In genomic region chr4:183747931-183748664, GRCh38 we compare ENCODE assay signal across 13 cellular contexts.
A peak's percentile ranks its signal among the peaks of the same experiment; 100 is the strongest.
DNase-seq lines count a peak whose midpoint lies in the region; ATAC-seq and TF ChIP-seq lines count a peak whose summit lies in the region.
"Had no signal": no experiment of that assay in that cellular context is flagged by ENCODE, and none has a peak within 500 bp of the region (broad histone marks: within the 10 kb centered on the region; RNA-seq: fewer than 3 reads in every experiment).

No MANE protein-coding gene starts in this region.

- no peak overlapping the region for H3K4me3 Mint-ChIP-seq in GM23338
- H3K4me3 Mint-ChIP-seq: activated T-cell treated with anti-CD3 and anti-CD28 coated beads, Interleukin-2, amount 50 U/mL, for 4 hours; CD4-positive, CD25-positive, alpha-beta regulatory T cell; effector memory CD8-positive, alpha-beta T cell had no signal

- peaks cover 33% of the 10 kb centered on the region for H3K9me3 Mint-ChIP-seq in GM23338
- H3K9me3 Mint-ChIP-seq: activated T-cell treated with anti-CD3 and anti-CD28 coated beads, Interleukin-2, amount 50 U/mL, for 4 hours; effector memory CD8-positive, alpha-beta T cell had no signal

- H3K27ac ChIP-seq in prostate gland: peak overlapping the region in 1 of 2 donors; percentile 26
- H3K27ac ChIP-seq in GM23338 (ENCODE audit: low read depth): no peak overlapping the region

- H3K4me1 Mint-ChIP-seq in GM23338: peaks cover 4% of the 10 kb centered on the region; the same call in 1 of the 3 replicates
- H3K4me1 Mint-ChIP-seq: CD4-positive, CD25-positive, alpha-beta regulatory T cell; IgD-negative memory B cell had no signal

- ATAC-seq in HG02884 (IDR thresholded peaks at IDR 0.05; ENCODE audit: unreplicated experiment): no peak
- ATAC-seq in GM23338: no peak
- no peak for ATAC-seq in GM19324 (IDR thresholded peaks at IDR 0.05; ENCODE audit: low FRiP score, unreplicated experiment)
- ATAC-seq: activated T-cell treated with anti-CD3 and anti-CD28 coated beads, Interleukin-2, amount 50 U/mL, for 4 hours; effector memory CD8-positive, alpha-beta T cell had no signal

- TF ChIP-seq CTCF in epithelial cell of proximal tubule (conservative IDR thresholded peaks at IDR 0.05; ENCODE audit: low read depth, low read length) (no peak), prostate gland (IDR thresholded peaks at IDR 0.05) (no peak), GM23338 (conservative IDR thresholded peaks at IDR 0.05; ENCODE audit: low read depth in 2 of 2) (no peak)

- no peak overlapping the region for H2AFZ ChIP-seq in GM23338

- peaks cover 2% of the 10 kb centered on the region for H3K27me3 Mint-ChIP-seq in GM23338 (ENCODE audit: insufficient read depth, low read depth, poor library complexity)

- H4K20me1 ChIP-seq in GM23338 (replicated peaks; ENCODE audit: insufficient read depth): no peaks in the 10 kb centered on the region

- DNase-seq in EH (ENCODE audit: low read depth) (peak; percentile 27), NCI-H1694 treated with DMSO at 0.1 percent for 48 hours (lab: John Stamatoyannopoulos, UW) (peak; percentile 48), epithelial cell of proximal tubule (ENCODE audit: low read depth) (peak; percentile 54), prostate gland (ENCODE audit: low spot score) (peak; percentile 53), GM23338 (ENCODE audit: low spot score) (no peak), AML-193 (lab: John Stamatoyannopoulos, UW) (no peak)
- DNase-seq: activated T-cell treated with anti-CD3 and anti-CD28 coated beads, Interleukin-2, amount 50 U/mL, for 4 hours; CD4-positive, CD25-positive, alpha-beta regulatory T cell; effector memory CD8-positive, alpha-beta T cell; NCI-H146 had no signal

- WGBS in prostate gland: 48% methylated on average over 6 of the region's 6 CpGs

- H3K79me2 ChIP-seq in GM23338 (replicated peaks; ENCODE audit: insufficient read depth): no peaks in the 10 kb centered on the region

- H3K4me3 ChIP-seq in epithelial cell of proximal tubule (ENCODE audit: low read depth, low read length) (no peak overlapping the region), prostate gland (no peak overlapping the region), GM23338 (no peak overlapping the region)

- intact Hi-C loops in prostate gland (cut with DNase I): no loop called here

- H3K4me2 ChIP-seq in GM23338: no peak overlapping the region

- no peak for TF ChIP-seq POLR2A in prostate gland (IDR thresholded peaks at IDR 0.05)

- H3K9me3 ChIP-seq in prostate gland: no peaks in the 10 kb centered on the region

- H3K27ac Mint-ChIP-seq in GM23338: no peak overlapping the region
- H3K27ac Mint-ChIP-seq: CD4-positive, CD25-positive, alpha-beta regulatory T cell; effector memory CD8-positive, alpha-beta T cell; IgD-negative memory B cell had no signal

- H3K36me3 ChIP-seq in prostate gland (no peaks in the 10 kb centered on the region), GM23338 (ENCODE audit: insufficient read depth) (no peaks in the 10 kb centered on the region)

- H3K4me1 ChIP-seq in prostate gland (replicated peaks) (no peaks in the 10 kb centered on the region), GM23338 (ENCODE audit: insufficient read depth) (no peaks in the 10 kb centered on the region)

- no peaks in the 10 kb centered on the region for H3K27me3 ChIP-seq in prostate gland (replicated peaks; ENCODE audit: insufficient read depth)
- no peaks in the 10 kb centered on the region for H3K27me3 ChIP-seq in GM23338 (ENCODE audit: insufficient read depth)

- H3K9me2 ChIP-seq in GM23338 (ENCODE audit: insufficient read depth): no peaks in the 10 kb centered on the region; the same call in 1 of the 2 replicates

- peaks cover 27% of the 10 kb centered on the region for H3K36me3 Mint-ChIP-seq in GM23338 (ENCODE audit: low read depth)
- H3K36me3 Mint-ChIP-seq: CD4-positive, CD25-positive, alpha-beta regulatory T cell had no signal

- no peaks in the 10 kb centered on the region for H3F3A ChIP-seq in GM23338 (replicated peaks; ENCODE audit: low read depth)

TF ChIP-seq in GM23338, 12 proteins besides CTCF, POLR2A, EP300 and RAD21 (continues in another document):
- no peak for TF ChIP-seq NANOG (IDR thresholded peaks at IDR 0.05; ENCODE audit: borderline replicate concordance)
- TF ChIP-seq JUNB (IDR thresholded peaks at IDR 0.05; ENCODE audit: unreplicated experiment): no peak
- no peak for TF ChIP-seq ZNF331 (CRISPR knock-in tag; IDR thresholded peaks at IDR 0.05; ENCODE audit: low read depth)
- no peak for TF ChIP-seq CREB1 (CRISPR knock-in tag; IDR thresholded peaks at IDR 0.05; ENCODE audit: low read depth)
- no peak for TF ChIP-seq REST (IDR thresholded peaks at IDR 0.05; ENCODE audit: unreplicated experiment)
- no peak for TF ChIP-seq EZH2 (IDR thresholded peaks at IDR 0.05; ENCODE audit: low read depth, unreplicated experiment)
- TF ChIP-seq POLR2AphosphoS5 (IDR thresholded peaks at IDR 0.05; ENCODE audit: low read depth): no peak

Comparison
In these comparisons a context has a peak if more than half of its experiments do, and no peak if none do; other contexts are left out.
1. DNase-seq: peak in EH (single experiment), NCI-H1694 treated with DMSO at 0.1 percent for 48 hours (single experiment), epithelial cell of proximal tubule (single experiment) and prostate gland (single experiment); none in GM23338 (single experiment) and AML-193 (0 of 2).